ENCODE assay signal across 14 cellular contexts in the genomic region with DNA sequence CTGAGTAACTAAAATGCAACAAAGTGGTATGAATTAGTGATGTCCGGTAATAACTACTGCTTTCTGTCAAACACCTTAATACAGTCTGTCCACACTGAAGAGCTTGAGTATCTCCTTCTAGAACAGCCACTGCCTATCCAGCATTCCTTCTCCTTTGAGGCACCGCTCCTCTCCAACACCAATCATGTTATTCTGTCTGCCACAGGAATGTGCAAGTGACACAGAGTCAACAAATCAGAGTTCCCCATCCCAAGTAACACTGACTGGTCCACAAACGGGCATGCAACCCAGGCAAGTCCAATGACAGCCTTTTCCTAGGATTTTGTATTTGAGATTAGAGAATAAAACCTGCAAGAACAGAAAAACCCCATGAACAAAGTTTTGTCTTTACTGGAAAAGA. TPM values are rescaled to one million over a fixed set of nuclear protein-coding genes. Genes with fewer than 3 reads are reported as not detected.
DNase-seq lines count a peak whose midpoint lies in the region; ATAC-seq and TF ChIP-seq lines count a peak whose summit lies in the region.
"Had no signal": no experiment of that assay in that cellular context is flagged by ENCODE, and none has a peak within 500 bp of the region (broad histone marks: within the 10 kb centered on the region; RNA-seq: fewer than 3 reads in every experiment).

No MANE protein-coding gene starts in this region.

- H3K27me3 Mint-ChIP-seq in stimulated activated memory B cell treated with anti-CD40 and anti-IgM and Interleukin-4, amounts not matched to agents 10 μg/mL and 1 μg/mL and 100 μg/mL, for 72 hours: no peaks in the 10 kb centered on the region
- peaks cover 17% of the 10 kb centered on the region for H3K27me3 Mint-ChIP-seq in H9 (ENCODE audit: low read depth)

- peaks cover 4% of the 10 kb centered on the region for H3K79me1 ChIP-seq in H9 (ENCODE audit: insufficient read depth, low read depth, low read length, poor library complexity, severe bottlenecking)

- H2BK20ac ChIP-seq in H9 (ENCODE audit: low read depth, low read length, poor library complexity, severe bottlenecking): no peak overlapping the region

- peak overlapping the region; percentile 9 for H3K27ac Mint-ChIP-seq in stimulated activated memory B cell treated with anti-CD40 and anti-IgM and Interleukin-4, amounts not matched to agents 10 μg/mL and 1 μg/mL and 100 μg/mL, for 72 hours
- H3K27ac Mint-ChIP-seq in H9: no peak overlapping the region

- no peaks in the 10 kb centered on the region for H4K20me1 ChIP-seq in H9 (ENCODE audit: control insufficient read depth, insufficient read depth, insufficient read length)

- intact Hi-C loops in right cardiac atrium (cut with DNase I): loop anchor here in 2 of 4 donors (5.0 to 10.0 kb wide), 2 partner anchors 91 to 94 kb away; a partner anchor contains a TSS

- peak; percentile 25 for DNase-seq in DMS53 (lab: John Stamatoyannopoulos, UW)
- DNase-seq in DMS53 treated with DMSO at 0.1 percent for 48 hours (lab: John Stamatoyannopoulos, UW; ENCODE audit: unreplicated experiment): no peak
- DNase-seq in RPMI7951 (ENCODE audit: low read depth): peak; percentile 41
- peak; percentile 64 for DNase-seq in glomerular visceral epithelial cell (ENCODE audit: extremely low spot score)
- DNase-seq in right cardiac atrium: no peak
- DNase-seq in H9: no peak
- DNase-seq: GDM1, left ventricle myocardium inferior, NCI-H1048, NCI-H748 treated with DMSO at 0.1 percent for 48 hours had no signal

- no peak overlapping the region for H3K14ac ChIP-seq in H9 (ENCODE audit: insufficient read depth, low read length)

- no peak overlapping the region for H2AFZ ChIP-seq in H9 (ENCODE audit: low read length)

- no peak overlapping the region for H2BK5ac ChIP-seq in H9 (ENCODE audit: insufficient read length, low read length)

- no peaks in the 10 kb centered on the region for H3K36me3 Mint-ChIP-seq in stimulated activated memory B cell treated with anti-CD40 and anti-IgM and Interleukin-4, amounts not matched to agents 10 μg/mL and 1 μg/mL and 100 μg/mL, for 72 hours
- H3K36me3 Mint-ChIP-seq in H9 (ENCODE audit: insufficient read depth in 1 of 3, low read depth in 3 of 3): no peaks in the 10 kb centered on the region; a peak in 1 of 7 replicates

- no peak overlapping the region for H3K18ac ChIP-seq in H9 (ENCODE audit: insufficient read length, low read depth, low read length)

- H3K4me1 ChIP-seq in right cardiac atrium (ENCODE audit: control insufficient read depth, insufficient read depth, low read length) (peaks cover 1% of the 10 kb centered on the region), H9 (ENCODE audit: insufficient read depth, low read length) (peaks cover 4% of the 10 kb centered on the region; the same call in 1 of the 2 replicates)

- H4K5ac ChIP-seq in H9 (ENCODE audit: insufficient read length, low read depth, low read length): no peak overlapping the region

- H3K56ac ChIP-seq in H9 (ENCODE audit: insufficient read length, low read depth, low read length): no peak overlapping the region

- H3K79me2 ChIP-seq in H9 (ENCODE audit: insufficient read depth, low read length): peaks cover 5% of the 10 kb centered on the region; the same call in 1 of the 2 replicates

- no peak for ATAC-seq in stimulated activated memory B cell treated with anti-CD40 and anti-IgM and Interleukin-4, amounts not matched to agents 10 μg/mL and 1 μg/mL and 100 μg/mL, for 72 hours
- no peak for ATAC-seq in GM18873 (IDR thresholded peaks at IDR 0.05; ENCODE audit: low FRiP score, unreplicated experiment)
- ATAC-seq in right cardiac atrium: no peak

- no peak overlapping the region for H2BK12ac ChIP-seq in H9 (ENCODE audit: insufficient read length, low read depth, low read length)

- no peak overlapping the region for H3K4me3 ChIP-seq in right cardiac atrium (ENCODE audit: low read length)
- H3K4me3 ChIP-seq: left ventricle myocardium inferior, thoracic aorta had no signal

- H3K4me1 Mint-ChIP-seq in stimulated activated memory B cell treated with anti-CD40 and anti-IgM and Interleukin-4, amounts not matched to agents 10 μg/mL and 1 μg/mL and 100 μg/mL, for 72 hours: peaks cover 39% of the 10 kb centered on the region
- peaks cover 22% of the 10 kb centered on the region in 2 experiments for H3K4me1 Mint-ChIP-seq in H9

- no peak overlapping the region for H2AK5ac ChIP-seq in H9 (ENCODE audit: insufficient read length, low read length)

- no peak overlapping the region for H2BK120ac ChIP-seq in H9 (ENCODE audit: low read depth, low read length, poor library complexity, severe bottlenecking)

- WGBS in right cardiac atrium: 42% methylated on average over 3 of the region's 3 CpGs
- WGBS in H9 (ENCODE audit: extremely low coverage, insufficient read length, low lambda C conversion rate): no CpG with 5 or more reads among the region's 3 CpGs

- no peak overlapping the region for H3K4ac ChIP-seq in H9 (ENCODE audit: low read depth, low read length)

- no peak overlapping the region for H3K4me3 Mint-ChIP-seq in stimulated activated memory B cell treated with anti-CD40 and anti-IgM and Interleukin-4, amounts not matched to agents 10 μg/mL and 1 μg/mL and 100 μg/mL, for 72 hours
- H3K4me3 Mint-ChIP-seq in H9: no peak overlapping the region

- no peak overlapping the region for H4K91ac ChIP-seq in H9 (ENCODE audit: insufficient read length, low read depth, low read length)

- H3K23me2 ChIP-seq in H9 (ENCODE audit: insufficient read length, low read depth, low read length, poor library complexity, severe bottlenecking): peaks cover 12% of the 10 kb centered on the region

- H3K27me3 ChIP-seq in right cardiac atrium (ENCODE audit: control insufficient read depth, insufficient read depth) (no peaks in the 10 kb centered on the region), H9 (ENCODE audit: insufficient read depth, low read length) (no peaks in the 10 kb centered on the region)

- no peak overlapping the region; the same call in 1 of the 2 replicates for H2BK15ac ChIP-seq in H9 (ENCODE audit: low read depth, low read length)

- no peak overlapping the region for H3T11ph ChIP-seq in H9 (ENCODE audit: low read length)

- H3K27ac ChIP-seq in right cardiac atrium (ENCODE audit: low read length) (no peak overlapping the region), H9 (ENCODE audit: insufficient read length, low read depth, low read length) (no peak overlapping the region)
- H3K27ac ChIP-seq: 22Rv1, left ventricle myocardium inferior, thoracic aorta had no signal

- H3K23ac ChIP-seq in H9 (ENCODE audit: insufficient read length, low read depth, low read length): no peak overlapping the region

- no peak overlapping the region for H3K9ac ChIP-seq in H9 (ENCODE audit: extremely low read depth, insufficient read length, low read length)

- no peak overlapping the region for H3K4me2 ChIP-seq in H9 (ENCODE audit: insufficient read depth, insufficient read length, low read length)

- H4K8ac ChIP-seq in H9 (replicated peaks; ENCODE audit: insufficient read length, low read depth, low read length): no peak overlapping the region

- H3K9me3 Mint-ChIP-seq in stimulated activated memory B cell treated with anti-CD40 and anti-IgM and Interleukin-4, amounts not matched to agents 10 μg/mL and 1 μg/mL and 100 μg/mL, for 72 hours: no peaks in the 10 kb centered on the region
- H3K9me3 Mint-ChIP-seq in H9: no peaks in the 10 kb centered on the region

- H3K9me3 ChIP-seq in right cardiac atrium (ENCODE audit: control insufficient read depth, low read length) (no peaks in the 10 kb centered on the region), H9 (ENCODE audit: control insufficient read depth, low read depth, low read length) (no peaks in the 10 kb centered on the region)
- H3K9me3 ChIP-seq: left ventricle myocardium inferior, thoracic aorta had no signal

- TF ChIP-seq CTCF in H9 (conservative IDR thresholded peaks at IDR 0.05): no peak

RNA-seq across cellular contexts. Expression of a gene that starts 3.8 kb away (rescaled TPM):
- total RNA-seq in RPMI7951 (2014; rRNA removed; shearing (Covaris generic)): 9.3 TPM in 2 replicates
- 1 to 10 TPM; 5.7 to 8.2 (median 6.2) TPM for total RNA-seq in right cardiac atrium
- 2.0 TPM for polyA plus RNA-seq in right cardiac atrium
- total RNA-seq in H9 (2021): 13.9 and 14.5 TPM in 2 replicates

Comparison
In these comparisons a context has a peak if more than half of its experiments do, and no peak if none do; other contexts are left out.
1. DNase-seq: peak in DMS53 (single experiment), RPMI7951 (single experiment) and glomerular visceral epithelial cell (single experiment); none in DMS53 treated with DMSO at 0.1 percent for 48 hours (single experiment), right cardiac atrium (0 of 3) and H9 (single experiment).